In the genomic region with DNA sequence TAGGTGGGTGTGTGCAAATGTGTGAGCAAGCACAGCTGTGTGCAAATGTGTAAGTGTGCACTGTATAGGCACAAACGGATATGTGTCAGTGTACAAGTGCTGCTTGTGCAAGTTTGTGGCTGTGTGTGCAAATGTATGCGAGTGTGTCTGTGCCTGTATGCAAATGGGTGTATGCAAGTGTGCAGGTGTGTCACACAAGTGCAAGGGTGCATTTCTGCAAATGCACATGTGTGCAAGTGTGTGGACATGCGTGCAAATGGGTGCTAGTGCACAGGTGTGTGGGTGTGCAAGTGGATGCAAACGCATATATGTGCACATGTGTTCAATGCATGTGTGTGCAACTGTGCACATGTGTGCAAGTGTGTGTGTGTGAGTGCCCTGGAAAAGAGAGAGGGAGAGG, we compare ENCODE assay signal across 9 cellular contexts.
DNase-seq lines count a peak whose midpoint lies in the region; ATAC-seq and TF ChIP-seq lines count a peak whose summit lies in the region.
"Had no signal": no experiment of that assay in that cellular context is flagged by ENCODE, and none has a peak within 500 bp of the region (broad histone marks: within the 10 kb centered on the region; RNA-seq: fewer than 3 reads in every experiment).

No MANE protein-coding gene starts in this region.

- H3K27me3 ChIP-seq in OCI-LY3 (ENCODE audit: low read depth, low read length): peaks cover 28% of the 10 kb centered on the region
- H3K27me3 ChIP-seq in effector memory CD4-positive, alpha-beta T cell (replicated peaks; ENCODE audit: control insufficient read depth, insufficient read depth, low read length, poor library complexity, severe bottlenecking): no peaks in the 10 kb centered on the region
- peaks cover 9% of the 10 kb centered on the region for H3K27me3 ChIP-seq in smooth muscle cell (ENCODE audit: low read depth)
- peaks cover 27% of the 10 kb centered on the region for H3K27me3 ChIP-seq in foreskin keratinocyte

- no peak for DNase-seq in activated CD4-positive, alpha-beta T cell treated with anti-CD3 and anti-CD28 coated beads for 36 hours
- DNase-seq in activated CD4-positive, alpha-beta T cell treated with anti-CD3 and anti-CD28 coated beads, Interleukin-2, amount 50 U/mL, for 1 hour: no peak
- no peak for DNase-seq in effector memory CD4-positive, alpha-beta T cell
- DNase-seq in smooth muscle cell (lab: John Stamatoyannopoulos, UW; ENCODE audit: unreplicated experiment) (no peak), foreskin keratinocyte (no peak), NCI-H2171 (lab: John Stamatoyannopoulos, UW) (no peak), foreskin fibroblast (no peak)
- DNase-seq: NCI-H1105 treated with DMSO at 0.1 percent for 48 hours had no signal

- intact Hi-C loops in activated CD4-positive, alpha-beta T cell treated with anti-CD3 and anti-CD28 coated beads for 36 hours (cut with DNase I, micrococcal nuclease): loop anchor here (1.0 to 5.0 kb wide), 5 partner anchors 39 to 235 kb away; a partner anchor contains a TSS

- H2AFZ ChIP-seq in OCI-LY3 (ENCODE audit: low read depth, low read length): no peak overlapping the region
- H2AFZ ChIP-seq in smooth muscle cell (ENCODE audit: low read depth): no peak overlapping the region

- H3K79me2 ChIP-seq in OCI-LY3 (ENCODE audit: low read length) (no peaks in the 10 kb centered on the region), smooth muscle cell (ENCODE audit: low read depth) (no peaks in the 10 kb centered on the region)

- peaks cover 38% of the 10 kb centered on the region for H3K4me1 ChIP-seq in OCI-LY3 (ENCODE audit: low read length)
- peaks cover 65% of the 10 kb centered on the region for H3K4me1 ChIP-seq in effector memory CD4-positive, alpha-beta T cell (ENCODE audit: control insufficient read depth, insufficient read depth, low read length, poor library complexity, severe bottlenecking)
- H3K4me1 ChIP-seq in smooth muscle cell (ENCODE audit: low read depth): no peaks in the 10 kb centered on the region
- H3K4me1 ChIP-seq in foreskin keratinocyte: no peaks in the 10 kb centered on the region

- H3K9me3 ChIP-seq in OCI-LY3 (ENCODE audit: insufficient read depth, low read length): no peaks in the 10 kb centered on the region
- H3K9me3 ChIP-seq in effector memory CD4-positive, alpha-beta T cell (ENCODE audit: control insufficient read depth, low read length): no peaks in the 10 kb centered on the region
- no peaks in the 10 kb centered on the region for H3K9me3 ChIP-seq in smooth muscle cell (replicated peaks; ENCODE audit: low read depth)

- H3K4me1 Mint-ChIP-seq in activated CD4-positive, alpha-beta T cell treated with anti-CD3 and anti-CD28 coated beads for 36 hours: peaks cover 79% of the 10 kb centered on the region

- peaks cover under 1% of the 10 kb centered on the region for H3K27me3 Mint-ChIP-seq in activated CD4-positive, alpha-beta T cell treated with anti-CD3 and anti-CD28 coated beads for 36 hours

- TF ChIP-seq CTCF in OCI-LY3 (IDR thresholded peaks at IDR 0.05; ENCODE audit: low read depth, low read length) (no peak), smooth muscle cell (IDR thresholded peaks at IDR 0.05; ENCODE audit: borderline replicate concordance, insufficient read depth, poor library complexity, severe bottlenecking) (no peak), foreskin keratinocyte (conservative IDR thresholded peaks at IDR 0.05) (no peak), foreskin fibroblast (IDR thresholded peaks at IDR 0.05; ENCODE audit: low read depth, low read length) (no peak)

- H3K27ac ChIP-seq in OCI-LY3 (ENCODE audit: low read length) (no peak overlapping the region), smooth muscle cell (ENCODE audit: low read depth) (peak overlapping the region; percentile 32), foreskin keratinocyte (no peak overlapping the region)
- peak overlapping the region; percentile 95 for H3K27ac ChIP-seq in effector memory CD4-positive, alpha-beta T cell (ENCODE audit: insufficient read depth, low read length, poor library complexity, severe bottlenecking)

- H3K4me3 Mint-ChIP-seq in activated CD4-positive, alpha-beta T cell treated with anti-CD3 and anti-CD28 coated beads for 36 hours: peak overlapping the region; percentile 43

- no peaks in the 10 kb centered on the region for H3K9me3 Mint-ChIP-seq in activated CD4-positive, alpha-beta T cell treated with anti-CD3 and anti-CD28 coated beads for 36 hours (ENCODE audit: low read depth)

- no peaks in the 10 kb centered on the region for H3K36me3 Mint-ChIP-seq in activated CD4-positive, alpha-beta T cell treated with anti-CD3 and anti-CD28 coated beads for 36 hours (ENCODE audit: low read depth)

- peak overlapping the region; percentile 42 for H3K4me3 ChIP-seq in OCI-LY3 (ENCODE audit: low read length)
- H3K4me3 ChIP-seq in effector memory CD4-positive, alpha-beta T cell (ENCODE audit: insufficient read depth, low read depth, low read length, poor library complexity, severe bottlenecking): peak overlapping the region; percentile 36
- no peak overlapping the region for H3K4me3 ChIP-seq in smooth muscle cell
- H3K4me3 ChIP-seq in foreskin fibroblast (ENCODE audit: low read depth in 1 of 2, low read length in 2 of 2): no peak overlapping the region

- H4K20me1 ChIP-seq in OCI-LY3 (ENCODE audit: insufficient read depth, low read length) (no peaks in the 10 kb centered on the region), smooth muscle cell (ENCODE audit: low read depth) (no peaks in the 10 kb centered on the region)

- H3K4me2 ChIP-seq in OCI-LY3 (ENCODE audit: low read length) (peak overlapping the region; percentile 65), smooth muscle cell (peak overlapping the region; percentile 9)

- CTCF ChIA-PET in activated CD4-positive, alpha-beta T cell treated with anti-CD3 and anti-CD28 coated beads for 36 hours (lab: Charles Lee): interaction anchor here (0.7 to 0.9 kb wide), 2 partner anchors 76 to 136 kb away, joined by 3 read pairs; no protein-coding TSS in a partner anchor

- H3K9ac ChIP-seq in OCI-LY3 (ENCODE audit: low read length) (no peak overlapping the region), smooth muscle cell (ENCODE audit: low read depth) (no peak overlapping the region)

- POLR2A ChIA-PET in activated CD4-positive, alpha-beta T cell treated with anti-CD3 and anti-CD28 coated beads for 36 hours (lab: Charles Lee): interaction anchor here (0.7 to 1.0 kb wide), 2 partner anchors 76 to 138 kb away, joined by 3 to 4 read pairs; a partner anchor contains a TSS

- 92% methylated on average over 4 of the region's 4 CpGs for WGBS in smooth muscle cell (ENCODE audit: low lambda C conversion rate)

- H3F3A ChIP-seq in smooth muscle cell (ENCODE audit: low read depth): peaks cover 4% of the 10 kb centered on the region

- H3K36me3 ChIP-seq in OCI-LY3 (replicated peaks; ENCODE audit: low read depth, low read length) (no peaks in the 10 kb centered on the region), smooth muscle cell (ENCODE audit: low read depth) (no peaks in the 10 kb centered on the region)
- H3K36me3 ChIP-seq in effector memory CD4-positive, alpha-beta T cell (ENCODE audit: control insufficient read depth, insufficient read depth, low read length): no peaks in the 10 kb centered on the region

- peak overlapping the region; percentile 90 for H3K27ac Mint-ChIP-seq in activated CD4-positive, alpha-beta T cell treated with anti-CD3 and anti-CD28 coated beads for 36 hours

- no peak for ATAC-seq in activated CD4-positive, alpha-beta T cell treated with anti-CD3 and anti-CD28 coated beads for 36 hours
- no peak for ATAC-seq in foreskin keratinocyte

Comparison
In these comparisons a context has a peak if more than half of its experiments do, and no peak if none do; other contexts are left out.
1. H3K27ac ChIP-seq: peak in effector memory CD4-positive, alpha-beta T cell (single experiment) and smooth muscle cell (single experiment); none in OCI-LY3 (single experiment) and foreskin keratinocyte (single experiment).
2. H3K4me3 ChIP-seq: peak in OCI-LY3 (single experiment) and effector memory CD4-positive, alpha-beta T cell (single experiment); none in smooth muscle cell (single experiment) and foreskin fibroblast (0 of 2).